ENCODE assay signal across 25 cellular contexts in the genomic region with DNA sequence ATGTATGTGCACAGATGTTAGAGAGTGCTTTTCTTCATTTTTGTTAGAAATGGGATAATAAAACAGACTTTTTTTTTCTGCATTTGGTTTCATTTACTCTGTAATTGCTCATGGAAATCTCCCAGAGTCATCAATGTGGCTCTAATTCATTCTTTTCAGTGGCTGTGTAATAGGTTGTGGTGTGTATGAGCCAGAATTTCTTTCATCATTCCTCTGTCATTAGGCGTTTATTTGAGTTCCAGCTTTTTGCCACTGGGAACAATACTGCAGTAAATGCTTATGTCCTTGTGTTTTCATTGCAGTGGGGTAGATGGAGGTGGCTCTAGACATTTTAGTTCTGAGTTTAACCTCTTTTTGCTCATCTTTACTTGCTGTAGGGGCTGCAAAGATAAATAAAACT.
DNase-seq lines count a peak whose midpoint lies in the region; ATAC-seq and TF ChIP-seq lines count a peak whose summit lies in the region.
"Had no signal": no experiment of that assay in that cellular context is flagged by ENCODE, and none has a peak within 500 bp of the region (broad histone marks: within the 10 kb centered on the region; RNA-seq: fewer than 3 reads in every experiment).

No MANE protein-coding gene starts in this region.

- H3K9ac ChIP-seq in IMR-90 (ENCODE audit: low read depth, low read length) = no peak overlapping the region

- H3K9me1 ChIP-seq in IMR-90 (ENCODE audit: insufficient read depth, low read length) = peaks cover 7% of the 10 kb centered on the region

- in situ Hi-C loops in IMR-90 (cut with MboI; ENCODE audit: low sequenced_read_pairs) = no loop called here

- H3K4ac ChIP-seq in IMR-90 (ENCODE audit: low read depth, low read length) = peak overlapping the region; percentile 63; the same call in 1 of the 2 replicates

- no peaks in the 10 kb centered on the region for H3K36me3 ChIP-seq in IMR-90 (ENCODE audit: control insufficient read depth, insufficient read depth, low read length)
- no peaks in the 10 kb centered on the region for H3K36me3 ChIP-seq in BE2C
- H3K36me3 ChIP-seq: ovary, uterus had no signal

- no TSS peak for BruUV-seq in IMR-90 (replicated peaks; lab: Mats Ljungman, UMichigan)

- H3K4me1 Mint-ChIP-seq in nephron = peaks cover 43% of the 10 kb centered on the region
- H3K4me1 Mint-ChIP-seq: activated CD4-positive, alpha-beta T cell treated with anti-CD3 and anti-CD28 coated beads, Interleukin-2, amount 10 ng/mL, durations not matched to agents 7 days and 5 days; activated naive CD8-positive, alpha-beta T cell treated with anti-CD3 and anti-CD28 coated beads, Interleukin-2, amount 50 U/mL, for 24 hours; central memory CD8-positive, alpha-beta T cell; GM23338; naive B cell; T-cell had no signal

- no peaks in the 10 kb centered on the region for H3K36me3 Mint-ChIP-seq in nephron (ENCODE audit: low read depth)
- H3K36me3 Mint-ChIP-seq: T-cell had no signal

- peak overlapping the region; percentile 21; the same call in 1 of the 2 replicates for H4K5ac ChIP-seq in IMR-90 (ENCODE audit: low read depth, low read length)

- DNase-seq in AG20443 (ENCODE audit: low spot score) = peak; percentile 55
- peak; percentile 61 for DNase-seq in IMR-90
- peak; percentile 24 for DNase-seq in choroid plexus epithelial cell (ENCODE audit: low read depth)
- no peak for DNase-seq in activated effector memory CD4-positive, alpha-beta T cell treated with Interleukin-2 at 50 U/mL for 16 hours
- no peak for DNase-seq in BE2C
- DNase-seq in CD1c-positive myeloid dendritic cell (ENCODE audit: extremely low spot score) = no peak
- DNase-seq: activated CD4-positive, alpha-beta T cell treated with anti-CD3 and anti-CD28 coated beads, Interleukin-2, amount 10 ng/mL, durations not matched to agents 7 days and 5 days; activated naive CD8-positive, alpha-beta T cell treated with anti-CD3 and anti-CD28 coated beads, Interleukin-2, amount 50 U/mL, for 24 hours; DMS79 treated with DMSO at 0.1 percent for 48 hours; effector memory CD8-positive, alpha-beta T cell; Karpas-422; naive B cell; NCI-H1092 treated with DMSO at 0.1 percent for 48 hours; NCI-H2081; NCI-H446 treated with DMSO at 0.1 percent for 48 hours; ovary; stimulated activated CD4-positive, alpha-beta T cell treated with anti-CD3 and anti-CD28 coated beads, Interleukin-4, amount 100 ng/mL, for 4 hours; T-cell; uterus had no signal

- peaks cover 4% of the 10 kb centered on the region for H3K9me3 Mint-ChIP-seq in nephron
- H3K9me3 Mint-ChIP-seq: activated CD4-positive, alpha-beta T cell treated with anti-CD3 and anti-CD28 coated beads, Interleukin-2, amount 10 ng/mL, durations not matched to agents 7 days and 5 days; activated naive CD8-positive, alpha-beta T cell treated with anti-CD3 and anti-CD28 coated beads, Interleukin-2, amount 50 U/mL, for 24 hours; activated T-helper 2 cell treated with anti-CD3 and anti-CD28 coated beads, Interferon-gamma antibody, Interleukin-2, Interleukin-4, amounts not matched to agents 10 μg/mL and 5 μg/mL and 100 μg/mL, durations not matched to agents 14 hours and 24 hours and 36 hours; central memory CD8-positive, alpha-beta T cell; effector memory CD8-positive, alpha-beta T cell; GM23338; T-cell had no signal

- peaks cover 24% of the 10 kb centered on the region for H3K4me1 ChIP-seq in IMR-90 (ENCODE audit: control insufficient read depth, insufficient read depth, low read length)
- H3K4me1 ChIP-seq in BE2C = peaks cover 17% of the 10 kb centered on the region

- CTCF ChIA-PET in IMR-90 (lab: Yijun Ruan, JAX) = no interaction called here

- H4K20me1 ChIP-seq in IMR-90 (ENCODE audit: insufficient read depth, low read length) = no peaks in the 10 kb centered on the region

- H3K56ac ChIP-seq in IMR-90 (ENCODE audit: extremely low read depth, insufficient read depth, low read length) = no peak overlapping the region; the same call in 1 of the 2 replicates

- no peak overlapping the region for H3K4me3 Mint-ChIP-seq in nephron
- H3K4me3 Mint-ChIP-seq: activated CD4-positive, alpha-beta T cell treated with anti-CD3 and anti-CD28 coated beads, Interleukin-2, amount 10 ng/mL, durations not matched to agents 7 days and 5 days; activated naive CD8-positive, alpha-beta T cell treated with anti-CD3 and anti-CD28 coated beads, Interleukin-2, amount 50 U/mL, for 24 hours; central memory CD8-positive, alpha-beta T cell; effector memory CD8-positive, alpha-beta T cell; GM23338; naive B cell; T-cell had no signal

- no peak for TF ChIP-seq CTCF in IMR-90 (conservative IDR thresholded peaks at IDR 0.05; ENCODE audit: low read depth, low read length)
- no peak for TF ChIP-seq CTCF in choroid plexus epithelial cell (conservative IDR thresholded peaks at IDR 0.05; ENCODE audit: low read depth, low read length)
- TF ChIP-seq CTCF in nephron (IDR thresholded peaks at IDR 0.05; ENCODE audit: unreplicated experiment in 3 of 3) = no peak
- TF ChIP-seq CTCF in BE2C (IDR thresholded peaks at IDR 0.05; ENCODE audit: low read depth, low read length) = no peak

- TF ChIP-seq RAD21 in IMR-90 (IDR thresholded peaks at IDR 0.05; ENCODE audit: low read length) = no peak

- peak overlapping the region; percentile 36; the same call in 1 of the 2 replicates for H3K4me2 ChIP-seq in IMR-90 (ENCODE audit: low read depth, low read length)
- H3K4me2 ChIP-seq: GM23338 had no signal

- no peaks in the 10 kb centered on the region for H3K79me1 ChIP-seq in IMR-90 (ENCODE audit: low read depth in 1 of 2, low read length in 2 of 2)

- H2BK20ac ChIP-seq in IMR-90 (ENCODE audit: low read depth, low read length) = peak overlapping the region; percentile 41; the same call in 1 of the 2 replicates

- peak overlapping the region in 1 of 2 experiments; percentile 56; a peak in 1 of 4 replicates for H4K8ac ChIP-seq in IMR-90 (ENCODE audit: low read depth in 2 of 2, low read length in 2 of 2)

- H3K27me3 ChIP-seq in IMR-90 (ENCODE audit: control insufficient read depth, insufficient read depth, low read length) (no peaks in the 10 kb centered on the region), BE2C (no peaks in the 10 kb centered on the region)
- H3K27me3 ChIP-seq: ovary, uterus had no signal

- H2BK15ac ChIP-seq in IMR-90 (ENCODE audit: low read depth, low read length) = peak overlapping the region; percentile 72; the same call in 2 of the 3 replicates

- dilution Hi-C loops in IMR-90 (cut with HindIII; ENCODE audit: low sequenced_read_pairs, unreplicated experiment) = no loop called here

- peak overlapping the region; percentile 38; the same call in 1 of the 2 replicates for H3K27ac ChIP-seq in IMR-90 (ENCODE audit: insufficient read depth, low read length)
- H3K27ac ChIP-seq: ovary had no signal

- no peak overlapping the region; the same call in 1 of the 2 replicates for H2AK5ac ChIP-seq in IMR-90 (ENCODE audit: low read depth, low read length)

- ATAC-seq in IMR-90 (ENCODE audit: low read depth) (no peak), HG03520 (IDR thresholded peaks at IDR 0.05; ENCODE audit: unreplicated experiment) (no peak)
- ATAC-seq: activated naive CD8-positive, alpha-beta T cell treated with anti-CD3 and anti-CD28 coated beads, Interleukin-2, amount 50 U/mL, for 24 hours; effector memory CD8-positive, alpha-beta T cell; GM23338; T-cell had no signal

- H4K91ac ChIP-seq in IMR-90 (ENCODE audit: insufficient read depth, low read depth, low read length) = peak overlapping the region; percentile 51; the same call in 1 of the 2 replicates

- intact Hi-C loops in IMR-90 (cut with micrococcal nuclease) = loop anchor here (2.0 to 10.0 kb wide), 5 partner anchors 59 to 661 kb away; a partner anchor contains a TSS

- WGBS in IMR-90 (ENCODE audit: extremely low coverage in 2 of 2, insufficient read length in 1 of 2), 2 experiments = no CpG with 5 or more reads among the region's 1 CpG

- no peak overlapping the region for H2AK9ac ChIP-seq in IMR-90 (replicated peaks; ENCODE audit: low read depth, low read length, poor library complexity)

- H3K14ac ChIP-seq in IMR-90 (replicated peaks; ENCODE audit: low read depth, low read length) = peak overlapping the region; percentile 75

- H3K27ac Mint-ChIP-seq in nephron = peak overlapping the region; percentile 34 to 90 (median 79)
- H3K27ac Mint-ChIP-seq: activated CD4-positive, alpha-beta T cell treated with anti-CD3 and anti-CD28 coated beads, Interleukin-2, amount 10 ng/mL, durations not matched to agents 7 days and 5 days; activated naive CD8-positive, alpha-beta T cell treated with anti-CD3 and anti-CD28 coated beads, Interleukin-2, amount 50 U/mL, for 24 hours; activated T-helper 2 cell treated with anti-CD3 and anti-CD28 coated beads, Interferon-gamma antibody, Interleukin-2, Interleukin-4, amounts not matched to agents 10 μg/mL and 5 μg/mL and 100 μg/mL, durations not matched to agents 14 hours and 24 hours and 36 hours; effector memory CD8-positive, alpha-beta T cell; GM23338; naive B cell; T-cell had no signal

- no peak overlapping the region for H3K4me3 ChIP-seq in IMR-90 (ENCODE audit: insufficient read depth, low read depth, low read length)
- H3K4me3 ChIP-seq in choroid plexus epithelial cell (ENCODE audit: low read depth, low read length) = no peak overlapping the region
- no peak overlapping the region for H3K4me3 ChIP-seq in BE2C (ENCODE audit: low read depth, low read length)
- H3K4me3 ChIP-seq: GM23338, ovary, skin epidermis, uterus had no signal

- H2AFZ ChIP-seq in IMR-90 (replicated peaks; ENCODE audit: low read length, poor library complexity) = no peak overlapping the region
- H2AFZ ChIP-seq: GM23338 had no signal

- POLR2A ChIA-PET in IMR-90 (lab: Charles Lee; ENCODE audit: unreplicated experiment) = interaction anchor here (0.6 kb wide), 1 partner anchor 159 kb away, joined by 4 read pairs; no protein-coding TSS in a partner anchor

- no peaks in the 10 kb centered on the region for H3K27me3 Mint-ChIP-seq in nephron (ENCODE audit: low read depth)

- 0 out of 2 replicates have a peak overlapping the region, but pooled peaks have one; percentile 7 for H3K23ac ChIP-seq in IMR-90 (ENCODE audit: low read depth, low read length)

- H3K9me3 ChIP-seq in IMR-90 (ENCODE audit: control insufficient read depth, insufficient read depth, low read length) = no peaks in the 10 kb centered on the region
- H3K9me3 ChIP-seq in BE2C = no peaks in the 10 kb centered on the region
- H3K9me3 ChIP-seq: ovary, uterus had no signal

- H2BK5ac ChIP-seq in IMR-90 (ENCODE audit: low read depth, low read length, poor library complexity, severe bottlenecking) = peak overlapping the region; percentile 80

- peak overlapping the region; percentile 83 for H2BK120ac ChIP-seq in IMR-90 (ENCODE audit: low read depth, low read length)

- peak overlapping the region; percentile 79; the same call in 1 of the 2 replicates for H3K18ac ChIP-seq in IMR-90 (ENCODE audit: low read depth, low read length)

- no peak for TF ChIP-seq POLR2A in IMR-90 (IDR thresholded peaks at IDR 0.05; ENCODE audit: low read depth, low read length)

TF ChIP-seq in IMR-90, 13 proteins besides CTCF, POLR2A, EP300 and RAD21:
- TF ChIP-seq MAZ (IDR thresholded peaks at IDR 0.05; ENCODE audit: borderline replicate concordance, low read depth, low read length) (no peak), FOS (IDR thresholded peaks at IDR 0.05; ENCODE audit: low read depth, low read length) (no peak), CEBPB (IDR thresholded peaks at IDR 0.05; ENCODE audit: low read depth, low read length) (0 out of 2 replicates have a peak, but pooled peaks have one; percentile 17), RFX5 (IDR thresholded peaks at IDR 0.05; ENCODE audit: low read depth, low read length) (no peak)

Comparison
In these comparisons a context has a peak if more than half of its experiments do, and no peak if none do; other contexts are left out.
1. DNase-seq: peak in AG20443 (single experiment), IMR-90 (single experiment) and choroid plexus epithelial cell (single experiment); none in activated effector memory CD4-positive, alpha-beta T cell treated with Interleukin-2 at 50 U/mL for 16 hours (single experiment), BE2C (single experiment) and CD1c-positive myeloid dendritic cell (single experiment).